In the genomic region with DNA sequence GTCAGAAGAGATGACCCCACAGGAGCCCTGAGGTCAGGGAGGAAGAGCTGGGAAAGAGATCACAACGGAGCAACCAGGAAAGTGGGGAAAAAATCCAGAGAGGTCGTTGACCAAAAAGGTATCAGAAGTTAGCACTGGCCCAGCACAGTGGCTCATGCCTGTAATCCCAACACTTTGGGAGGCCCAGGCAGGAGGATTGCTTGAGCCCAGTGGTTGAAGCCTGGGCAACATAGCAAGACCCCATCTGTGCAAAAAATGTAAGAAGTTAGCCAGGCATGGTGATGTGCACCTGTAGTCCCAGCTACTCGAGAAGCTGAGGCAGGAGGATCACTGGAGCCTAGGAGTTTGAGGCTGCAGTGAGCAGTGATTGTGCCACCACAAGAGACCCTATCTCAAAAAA, we compare ENCODE assay signal across 31 cellular contexts.
"Had no signal": no experiment of that assay in that cellular context is flagged by ENCODE, and none has a peak within 500 bp of the region (broad histone marks: within the 10 kb centered on the region; RNA-seq: fewer than 3 reads in every experiment).

No MANE protein-coding gene starts in this region.

- H3K4me1 Mint-ChIP-seq: activated B cell treated with CpG ODN at 0.5 μM for 24 hours had no signal

- ATAC-seq: activated CD4-positive, CD25-positive, alpha-beta regulatory T cell treated with anti-CD3 and anti-CD28 coated beads, Interleukin-2, amount 50 U/mL, for 24 hours; activated CD8-positive, alpha-beta T cell treated with anti-CD3 and anti-CD28 coated beads for 36 hours; activated naive CD8-positive, alpha-beta T cell treated with anti-CD3 and anti-CD28 coated beads, Interleukin-2, amount 50 U/mL, for 24 hours; body of pancreas; esophagus mucosa had no signal

- H3K9me3 Mint-ChIP-seq: activated B cell treated with CpG ODN at 0.5 μM for 24 hours; activated CD8-positive, alpha-beta T cell treated with anti-CD3 and anti-CD28 coated beads for 36 hours; activated naive CD4-positive, alpha-beta T cell treated with anti-CD3 and anti-CD28 coated beads for 36 hours; activated naive CD4-positive, alpha-beta T cell treated with anti-CD3 and anti-CD28 coated beads, Interleukin-2, amount 50 U/mL, for 24 hours; activated naive CD8-positive, alpha-beta T cell treated with anti-CD3 and anti-CD28 coated beads for 36 hours; activated naive CD8-positive, alpha-beta T cell treated with anti-CD3 and anti-CD28 coated beads, Interleukin-2, amount 50 U/mL, for 24 hours; activated T-helper 1 cell treated with anti-CD3 and anti-CD28 coated beads, Interleukin-12 subunit alpha, Interleukin-12 subunit beta, Interleukin-2, Interleukin-4 antibody, amounts not matched to agents 30 ng/mL and 10 ng/mL and 1 ng/mL, durations not matched to agents 14 hours and 24 hours and 36 hours; activated T-helper 2 cell treated with anti-CD3 and anti-CD28 coated beads, Interferon-gamma antibody, Interleukin-2, Interleukin-4, amounts not matched to agents 10 μg/mL and 5 μg/mL and 100 μg/mL, durations not matched to agents 14 hours and 24 hours and 36 hours; dendritic cell treated with granulocyte-macrophage colony-stimulating factor and Interleukin-4, amounts not matched to agents 40 ng/mL and 50 ng/mL, for 4 days; endodermal cell had no signal

- H3K36me3 Mint-ChIP-seq: activated naive CD4-positive, alpha-beta T cell treated with anti-CD3 and anti-CD28 coated beads, Interleukin-2, amount 50 U/mL, for 24 hours; activated naive CD8-positive, alpha-beta T cell treated with anti-CD3 and anti-CD28 coated beads for 36 hours had no signal

- H3K27ac Mint-ChIP-seq: activated B cell treated with CpG ODN at 0.5 μM for 24 hours; activated CD8-positive, alpha-beta T cell treated with anti-CD3 and anti-CD28 coated beads for 36 hours; activated naive CD4-positive, alpha-beta T cell treated with anti-CD3 and anti-CD28 coated beads for 36 hours; activated naive CD4-positive, alpha-beta T cell treated with anti-CD3 and anti-CD28 coated beads, Interleukin-2, amount 50 U/mL, for 24 hours; activated naive CD8-positive, alpha-beta T cell treated with anti-CD3 and anti-CD28 coated beads for 36 hours; activated naive CD8-positive, alpha-beta T cell treated with anti-CD3 and anti-CD28 coated beads, Interleukin-2, amount 50 U/mL, for 24 hours; activated T-helper 1 cell treated with anti-CD3 and anti-CD28 coated beads, Interleukin-12 subunit alpha, Interleukin-12 subunit beta, Interleukin-2, Interleukin-4 antibody, amounts not matched to agents 30 ng/mL and 10 ng/mL and 1 ng/mL, durations not matched to agents 14 hours and 24 hours and 36 hours; activated T-helper 2 cell treated with anti-CD3 and anti-CD28 coated beads, Interferon-gamma antibody, Interleukin-2, Interleukin-4, amounts not matched to agents 10 μg/mL and 5 μg/mL and 100 μg/mL, durations not matched to agents 14 hours and 24 hours and 36 hours; dendritic cell treated with granulocyte-macrophage colony-stimulating factor and Interleukin-4, amounts not matched to agents 40 ng/mL and 50 ng/mL, for 4 days; endodermal cell had no signal

- H3K4me1 ChIP-seq: adrenal gland had no signal

- DNase-seq: activated B cell treated with CpG ODN at 0.5 μM for 24 hours; activated CD4-positive, alpha-beta T cell treated with anti-CD3 and anti-CD28 coated beads for 48 hours; activated CD4-positive, alpha-beta T cell treated with anti-CD3 and anti-CD28 coated beads, Interleukin-2, amount 50 U/mL, for 1 hour; activated CD4-positive, alpha-beta T cell treated with anti-CD3 and anti-CD28 coated beads, Interleukin-2, amount 50 U/mL, for 48 hours; activated CD8-positive, alpha-beta memory T cell treated with anti-CD3 and anti-CD28 coated beads for 24 hours; activated CD8-positive, alpha-beta T cell treated with anti-CD3 and anti-CD28 coated beads for 36 hours; activated effector memory CD4-positive, alpha-beta T cell treated with anti-CD3 and anti-CD28 coated beads, Interleukin-2, amount 50 U/mL, for 16 hours; activated naive CD4-positive, alpha-beta T cell treated with anti-CD3 and anti-CD28 coated beads for 36 hours; activated naive CD8-positive, alpha-beta T cell treated with anti-CD3 and anti-CD28 coated beads for 36 hours; activated naive CD8-positive, alpha-beta T cell treated with anti-CD3 and anti-CD28 coated beads, Interleukin-2, amount 50 U/mL, for 24 hours; activated T-cell treated with anti-CD3 and anti-CD28 coated beads, Interleukin-2, amount 50 U/mL, for 1 hour; activated T-cell treated with anti-CD3 and anti-CD28 coated beads, Interleukin-2, amount 50 U/mL, for 48 hours; adrenal gland; amygdala; aorta; body of pancreas; central memory CD4-positive, alpha-beta T cell; dorsolateral prefrontal cortex; effector memory CD4-positive, alpha-beta T cell; endodermal cell; foreskin fibroblast; T-helper 2 cell had no signal

- H3K9me3 ChIP-seq: adrenal gland, body of pancreas had no signal

- H3K36me3 ChIP-seq: adrenal gland had no signal

- H3K27me3 Mint-ChIP-seq: activated B cell treated with CpG ODN at 0.5 μM for 24 hours had no signal

- H3K27me3 ChIP-seq: adrenal gland, body of pancreas, cardiac muscle cell, dorsolateral prefrontal cortex had no signal

- H3K4me3 ChIP-seq: adrenal gland, body of pancreas, cardiac muscle cell, coronary artery, dorsolateral prefrontal cortex had no signal

- H3K27ac ChIP-seq: adrenal gland, body of pancreas, cardiac muscle cell, coronary artery, dorsolateral prefrontal cortex, VCaP had no signal

- H3K4me3 Mint-ChIP-seq: activated B cell treated with CpG ODN at 0.5 μM for 24 hours; activated CD8-positive, alpha-beta T cell treated with anti-CD3 and anti-CD28 coated beads for 36 hours; activated naive CD4-positive, alpha-beta T cell treated with anti-CD3 and anti-CD28 coated beads for 36 hours; activated naive CD4-positive, alpha-beta T cell treated with anti-CD3 and anti-CD28 coated beads, Interleukin-2, amount 50 U/mL, for 24 hours; activated naive CD8-positive, alpha-beta T cell treated with anti-CD3 and anti-CD28 coated beads for 36 hours; activated naive CD8-positive, alpha-beta T cell treated with anti-CD3 and anti-CD28 coated beads, Interleukin-2, amount 50 U/mL, for 24 hours; activated T-helper 1 cell treated with anti-CD3 and anti-CD28 coated beads, Interleukin-12 subunit alpha, Interleukin-12 subunit beta, Interleukin-2, Interleukin-4 antibody, amounts not matched to agents 30 ng/mL and 10 ng/mL and 1 ng/mL, durations not matched to agents 14 hours and 24 hours and 36 hours; dendritic cell treated with granulocyte-macrophage colony-stimulating factor and Interleukin-4, amounts not matched to agents 40 ng/mL and 50 ng/mL, for 4 days; endodermal cell had no signal
